In the genomic region with DNA sequence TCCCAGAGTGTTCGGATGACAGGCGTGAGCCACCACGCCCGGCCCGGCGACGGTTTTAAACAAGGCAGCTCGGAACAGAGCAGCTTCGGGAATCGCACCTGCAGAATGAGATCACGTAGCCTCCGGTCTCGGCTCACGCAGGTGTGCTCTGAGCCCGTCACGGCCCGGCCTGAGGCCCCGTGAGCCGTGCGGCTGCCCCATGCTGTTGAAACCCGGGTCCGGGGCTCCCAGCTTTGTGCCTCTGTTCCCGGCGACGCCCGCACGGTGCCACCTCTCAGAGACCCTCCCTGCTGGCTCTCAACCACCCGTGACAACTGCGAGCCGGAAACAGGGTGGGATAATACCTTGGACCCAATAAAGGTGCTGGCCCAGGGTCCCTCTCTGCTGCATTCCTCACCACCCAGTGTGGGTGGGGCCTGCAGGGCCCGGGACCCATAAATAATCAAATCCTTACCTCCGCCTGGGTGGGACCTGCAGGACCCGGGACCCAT, we compare ENCODE assay signal across 21 cellular contexts. TPM values are rescaled to one million over a fixed set of nuclear protein-coding genes. Genes with fewer than 3 reads are reported as not detected.
A peak's percentile ranks its signal among the peaks of the same experiment; 100 is the strongest.
DNase-seq lines count a peak whose midpoint lies in the region; ATAC-seq, FAIRE-seq and TF ChIP-seq lines count a peak whose summit lies in the region.
"Had no signal": no experiment of that assay in that cellular context is flagged by ENCODE, and none has a peak within 500 bp of the region (broad histone marks: within the 10 kb centered on the region; RNA-seq: fewer than 3 reads in every experiment).

No MANE protein-coding gene starts in this region.

- H4K20me1 ChIP-seq in mammary epithelial cell (ENCODE audit: insufficient read depth, low read length) (no peaks in the 10 kb centered on the region), HepG2 (ENCODE audit: insufficient read depth, low read length) (no peaks in the 10 kb centered on the region)

- no peaks in the 10 kb centered on the region for H3K9me3 Mint-ChIP-seq in WTC11
- H3K9me3 Mint-ChIP-seq: activated naive CD8-positive, alpha-beta T cell treated with anti-CD3 and anti-CD28 coated beads for 36 hours; activated T-cell treated with anti-CD3 and anti-CD28 coated beads, Interleukin-2, amount 50 U/mL, for 4 hours; CD4-positive, alpha-beta memory T cell; naive thymus-derived CD8-positive, alpha-beta T cell; stimulated activated effector memory CD8-positive, alpha-beta T cell treated with anti-CD3 and anti-CD28 coated beads, Interleukin-12 subunit alpha, Interleukin-12 subunit beta, amount 100 ng/mL, for 72 hours had no signal

- H3K27ac ChIP-seq in breast epithelium, result no peak overlapping the region
- no peak overlapping the region for H3K27ac ChIP-seq in mammary epithelial cell (ENCODE audit: insufficient read depth, low read depth, low read length)
- no peak overlapping the region for H3K27ac ChIP-seq in HepG2 (ENCODE audit: extremely low read length, insufficient read depth, low read length)
- H3K27ac ChIP-seq in tibial artery, result no peak overlapping the region
- H3K27ac ChIP-seq: psoas muscle had no signal

- no peak overlapping the region for H2AFZ ChIP-seq in mammary epithelial cell (ENCODE audit: low read depth, low read length)
- H2AFZ ChIP-seq in HepG2 (ENCODE audit: low read length), result no peak overlapping the region

- H3K4me3 ChIP-seq in breast epithelium (no peak overlapping the region), mammary epithelial cell (replicated peaks in 1 of 3; ENCODE audit: insufficient read depth in 1 of 3, low read depth in 2 of 3, low read length in 3 of 3) (no peak overlapping the region), HepG2 (replicated peaks in 1 of 3; ENCODE audit: insufficient read depth in 1 of 3, low read depth in 2 of 3, low read length in 3 of 3) (no peak overlapping the region), tibial artery (no peak overlapping the region)
- H3K4me3 ChIP-seq: psoas muscle had no signal

- peak; percentile 3 to 50 for DNase-seq in breast epithelium (ENCODE audit: low spot score in 2 of 2)
- DNase-seq in mammary epithelial cell, result no peak
- peak; percentile 16 for DNase-seq in WTC11 (ENCODE audit: low spot score)
- no peak for DNase-seq in HepG2 (ENCODE audit: low spot score)
- DNase-seq in tibial artery, result peak; percentile 3 to 58
- DNase-seq in NK-92 treated with Interleukin-12 subunit alpha and Interleukin-12 subunit beta, amount 100 ng/mL, for 24 hours (lab: John Stamatoyannopoulos, UW), result no peak
- DNase-seq: activated CD4-positive, alpha-beta T cell treated with anti-CD3 and anti-CD28 coated beads, Interleukin-2, amount 50 U/mL, for 4 hours; activated naive CD8-positive, alpha-beta T cell treated with anti-CD3 and anti-CD28 coated beads for 36 hours; activated T-cell treated with anti-CD3 and anti-CD28 coated beads, Interleukin-2, amount 50 U/mL, for 4 hours; CD4-positive, alpha-beta memory T cell; IMR-90; NCI-H1694 treated with DMSO at 0.1 percent for 48 hours; NCI-H226 had no signal

- CTCF ChIA-PET in mammary epithelial cell (lab: Charles Lee; ENCODE audit: low non-redundant PET), result no interaction called here
- CTCF ChIA-PET in WTC11 (lab: Charles Lee), result no interaction called here
- CTCF ChIA-PET in HepG2 (lab: Yijun Ruan, JAX; ENCODE audit: low intra/inter-chr PET ratio, low total read pairs), result no interaction called here

- H3K4me2 ChIP-seq in mammary epithelial cell (ENCODE audit: insufficient read depth, low read depth, low read length) (no peak overlapping the region), HepG2 (ENCODE audit: low read depth, low read length) (no peak overlapping the region)

- no peak overlapping the region for H3K4me3 Mint-ChIP-seq in WTC11
- H3K4me3 Mint-ChIP-seq: activated naive CD8-positive, alpha-beta T cell treated with anti-CD3 and anti-CD28 coated beads for 36 hours; activated T-cell treated with anti-CD3 and anti-CD28 coated beads, Interleukin-2, amount 50 U/mL, for 4 hours; CD4-positive, alpha-beta memory T cell; naive thymus-derived CD8-positive, alpha-beta T cell; stimulated activated effector memory CD8-positive, alpha-beta T cell treated with anti-CD3 and anti-CD28 coated beads, Interleukin-12 subunit alpha, Interleukin-12 subunit beta, amount 100 ng/mL, for 72 hours had no signal

- dilution Hi-C loops in mammary epithelial cell (cut with HindIII; ENCODE audit: low sequenced_read_pairs), result no loop called here

- TF ChIP-seq CTCF in breast epithelium (IDR thresholded peaks at IDR 0.05) (no peak), mammary epithelial cell (conservative IDR thresholded peaks at IDR 0.05 in 1 of 2, IDR thresholded peaks at IDR 0.05 in 1 of 2; ENCODE audit: extremely low read depth in 1 of 2, insufficient read depth in 1 of 2, low read depth in 1 of 2, low read length in 2 of 2) (no peak), WTC11 (IDR thresholded peaks at IDR 0.05) (no peak), HepG2 (CRISPR knock-in tag; IDR thresholded peaks at IDR 0.05) (no peak), tibial artery (IDR thresholded peaks at IDR 0.05) (no peak)

- no peaks in the 10 kb centered on the region for H3K79me2 ChIP-seq in mammary epithelial cell (ENCODE audit: insufficient read depth, low read length)
- H3K79me2 ChIP-seq in HepG2 (ENCODE audit: insufficient read depth, low read length), result no peaks in the 10 kb centered on the region

- H3K4me1 ChIP-seq in breast epithelium (no peaks in the 10 kb centered on the region), mammary epithelial cell (ENCODE audit: insufficient read depth, low read length) (no peaks in the 10 kb centered on the region), HepG2 (ENCODE audit: insufficient read depth, low read length) (peaks cover 34% of the 10 kb centered on the region), tibial artery (no peaks in the 10 kb centered on the region)
- H3K4me1 ChIP-seq: psoas muscle had no signal

- BruUV-seq in mammary epithelial cell (replicated peaks; lab: Mats Ljungman, UMichigan) (no TSS peak), HepG2 (replicated peaks; lab: Mats Ljungman, UMichigan) (no TSS peak)

- TF ChIP-seq RAD21 in HepG2 (CRISPR knock-in tag; IDR thresholded peaks at IDR 0.05), result no peak

- no peaks in the 10 kb centered on the region for H3K9me3 ChIP-seq in breast epithelium
- H3K9me3 ChIP-seq in mammary epithelial cell (replicated peaks; ENCODE audit: insufficient read depth, low read length), result no peaks in the 10 kb centered on the region
- H3K9me3 ChIP-seq in HepG2 (ENCODE audit: low read length), result no peaks in the 10 kb centered on the region
- H3K9me3 ChIP-seq in tibial artery, result no peaks in the 10 kb centered on the region
- H3K9me3 ChIP-seq: psoas muscle had no signal

- H3K36me3 ChIP-seq in breast epithelium (no peaks in the 10 kb centered on the region), mammary epithelial cell (ENCODE audit: insufficient read depth, low read length) (no peaks in the 10 kb centered on the region), HepG2 (replicated peaks in 1 of 2; ENCODE audit: control insufficient read depth in 1 of 2, insufficient read depth in 2 of 2, low read length in 2 of 2) (no peaks in the 10 kb centered on the region), tibial artery (no peaks in the 10 kb centered on the region)

- H3K27me3 ChIP-seq in breast epithelium (no peaks in the 10 kb centered on the region), mammary epithelial cell (ENCODE audit: insufficient read depth, low read length) (no peaks in the 10 kb centered on the region), HepG2 (ENCODE audit: control insufficient read depth in 1 of 2, insufficient read depth in 2 of 2, low read length in 2 of 2) (no peaks in the 10 kb centered on the region), tibial artery (no peaks in the 10 kb centered on the region)

- TF ChIP-seq EP300 in HepG2 (IDR thresholded peaks at IDR 0.05; ENCODE audit: low read depth in 2 of 2, low read length in 2 of 2) (no peak), HepG2 (CRISPR knock-in tag; IDR thresholded peaks at IDR 0.05; ENCODE audit: borderline replicate concordance) (no peak)

- no peak overlapping the region for H3K27ac Mint-ChIP-seq in WTC11
- H3K27ac Mint-ChIP-seq: activated naive CD8-positive, alpha-beta T cell treated with anti-CD3 and anti-CD28 coated beads for 36 hours; CD4-positive, alpha-beta memory T cell; naive thymus-derived CD8-positive, alpha-beta T cell; stimulated activated effector memory CD8-positive, alpha-beta T cell treated with anti-CD3 and anti-CD28 coated beads, Interleukin-12 subunit alpha, Interleukin-12 subunit beta, amount 100 ng/mL, for 72 hours had no signal

- ATAC-seq in WTC11, result peak; percentile 39
- no peak for ATAC-seq in HepG2
- ATAC-seq in GM18505 (IDR thresholded peaks at IDR 0.05; ENCODE audit: unreplicated experiment), result no peak
- ATAC-seq in HG02884 (IDR thresholded peaks at IDR 0.05; ENCODE audit: unreplicated experiment), result no peak
- ATAC-seq: activated T-cell treated with anti-CD3 and anti-CD28 coated beads, Interleukin-2, amount 50 U/mL, for 4 hours; naive thymus-derived CD8-positive, alpha-beta T cell; psoas muscle; stimulated activated effector memory CD8-positive, alpha-beta T cell treated with anti-CD3 and anti-CD28 coated beads, Interleukin-12 subunit alpha, Interleukin-12 subunit beta, amount 100 ng/mL, for 72 hours had no signal

- 68% methylated on average over 12 of the region's 33 CpGs for WGBS in mammary epithelial cell (ENCODE audit: low coverage, missing lambda C conversion rate)
- WGBS in HepG2 (ENCODE audit: low lambda C conversion rate), result 95% methylated on average over 16 of the region's 33 CpGs

- H3K27me3 Mint-ChIP-seq in WTC11 (ENCODE audit: low read depth), result no peaks in the 10 kb centered on the region
- H3K27me3 Mint-ChIP-seq: activated naive CD8-positive, alpha-beta T cell treated with anti-CD3 and anti-CD28 coated beads for 36 hours; CD4-positive, alpha-beta memory T cell; naive thymus-derived CD8-positive, alpha-beta T cell had no signal

- TF ChIP-seq POLR2A in breast epithelium (IDR thresholded peaks at IDR 0.05) (no peak), HepG2 (IDR thresholded peaks at IDR 0.05; ENCODE audit: insufficient read depth in 1 of 2, low read depth in 2 of 2, low read length in 2 of 2) (no peak), GM18505 (IDR thresholded peaks at IDR 0.05; ENCODE audit: borderline replicate concordance, extremely low read depth, insufficient read depth, insufficient read length) (no peak)

- H3K4me1 Mint-ChIP-seq in WTC11, result no peaks in the 10 kb centered on the region
- H3K4me1 Mint-ChIP-seq: activated naive CD8-positive, alpha-beta T cell treated with anti-CD3 and anti-CD28 coated beads for 36 hours; CD4-positive, alpha-beta memory T cell; stimulated activated effector memory CD8-positive, alpha-beta T cell treated with anti-CD3 and anti-CD28 coated beads, Interleukin-12 subunit alpha, Interleukin-12 subunit beta, amount 100 ng/mL, for 72 hours had no signal

- POLR2A ChIA-PET in WTC11 (lab: Charles Lee), result no interaction called here
- POLR2A ChIA-PET in HepG2 (lab: Yijun Ruan, JAX), result no interaction called here

- in situ Hi-C loops in mammary epithelial cell (cut with MboI; ENCODE audit: low sequenced_read_pairs in 2 of 2), result no loop called here
- in situ Hi-C loops in HepG2 (cut with HindIII; ENCODE audit: extremely low pct_ligation_motif_present, low pct_unique_long_range_greater_than_20kb), result no loop called here

- intact Hi-C loops in breast epithelium (cut with DNase I; ENCODE audit: low total_unique reads), result no loop called here
- intact Hi-C loops in mammary epithelial cell (cut with micrococcal nuclease), result no loop called here
- intact Hi-C loops in HepG2 (cut with micrococcal nuclease; ENCODE audit: unreplicated experiment), result no loop called here
- intact Hi-C loops in tibial artery (cut with DNase I; ENCODE audit: low total_unique reads), result no loop called here

- FAIRE-seq in HepG2 (lab: Jason Lieb, UNC), result no peak
- FAIRE-seq: RCC 7860, TTC549, urothelium cell line had no signal

- H3K9ac ChIP-seq in mammary epithelial cell (ENCODE audit: insufficient read depth, low read length) (no peak overlapping the region), HepG2 (ENCODE audit: insufficient read depth, low read depth, low read length) (no peak overlapping the region)

- no peaks in the 10 kb centered on the region for H3K36me3 Mint-ChIP-seq in WTC11
- H3K36me3 Mint-ChIP-seq: activated naive CD8-positive, alpha-beta T cell treated with anti-CD3 and anti-CD28 coated beads for 36 hours; CD4-positive, alpha-beta memory T cell; naive thymus-derived CD8-positive, alpha-beta T cell had no signal

RNA-seq across cellular contexts. Expression of gene PLCXD1, which starts 13.4 kb away (rescaled TPM):
- total RNA-seq in breast epithelium (10 to 100 TPM; 10.5 to 15.5 (median 12.3) TPM), mammary epithelial cell (1 to 10 TPM; 4.3 to 9.8 TPM), WTC11 (2021) (131 to 155 TPM (median 150 TPM) in 3 replicates), HepG2 (2016; rRNA removed; fragmentation: Illumina TruSeq; extraction: Trizol) (87.7 and 111 TPM in 2 replicates)
- polyA plus RNA-seq in mammary epithelial cell (6.6 TPM), HepG2 (2011; rRNA removed) (153 and 202 TPM in 2 replicates)
- polyA minus RNA-seq in mammary epithelial cell, result 20.4 TPM
- 14.7 and 15.6 TPM in 2 replicates for total RNA-seq in HepG2 (2016; cell fraction: cytosol; rRNA removed; fragmentation: Illumina TruSeq; extraction: Trizol; ENCODE audit: low read depth)
- total RNA-seq in HepG2 (2016; cell fraction: insoluble cytoplasmic fraction; rRNA removed; fragmentation: Illumina TruSeq; extraction: Trizol), result 93.5 and 100 TPM in 2 replicates
- total RNA-seq in HepG2 (2016; cell fraction: membrane; rRNA removed; fragmentation: Illumina TruSeq; extraction: Trizol), result 44.6 and 46.3 TPM in 2 replicates
- 61.7 and 72.3 TPM in 2 replicates for total RNA-seq in HepG2 (2016; cell fraction: nucleus; rRNA removed; fragmentation: Illumina TruSeq; extraction: Trizol)
- 97.5 and 98.8 TPM in 2 replicates for polyA plus RNA-seq in HepG2 (2011; cell fraction: cytosol; rRNA removed)
- 373 and 416 TPM in 2 replicates for polyA plus RNA-seq in HepG2 (2011; cell fraction: nucleus; rRNA removed)
- 118 and 196 TPM in 2 replicates for polyA plus RNA-seq in HepG2 (2012)
- 10.9 TPM in 2 replicates for polyA plus RNA-seq in HepG2 (2016; cell fraction: cytosol; fragmentation: Illumina TruSeq; extraction: Trizol; ENCODE audit: low read depth)
- 71.2 and 91.8 TPM in 2 replicates for polyA plus RNA-seq in HepG2 (2016; cell fraction: insoluble cytoplasmic fraction; fragmentation: Illumina TruSeq; extraction: Trizol; ENCODE audit: low read depth)
- 29.2 and 29.4 TPM in 2 replicates for polyA plus RNA-seq in HepG2 (2016; cell fraction: membrane; fragmentation: Illumina TruSeq; extraction: Trizol; ENCODE audit: low read depth)
- polyA plus RNA-seq in HepG2 (2016; cell fraction: nucleus; fragmentation: Illumina TruSeq; extraction: Trizol; ENCODE audit: insufficient read depth, low read depth), result 178 and 219 TPM in 2 replicates
- polyA minus RNA-seq in HepG2 (2011; rRNA and poly(A)+ RNA removed; ENCODE audit: low replicate concordance), result 70.5 and 467 TPM in 2 replicates
- polyA minus RNA-seq in HepG2 (2011; cell fraction: cytosol; rRNA and poly(A)+ RNA removed), result 116 and 195 TPM in 2 replicates
- polyA minus RNA-seq in HepG2 (2011; cell fraction: nucleus; rRNA and poly(A)+ RNA removed), result 115 and 118 TPM in 2 replicates

RNA-seq across cellular contexts. Expression of gene GTPBP6, which starts 50.8 kb away (rescaled TPM):
- total RNA-seq in breast epithelium (10 to 100 TPM; 25.5 to 45.9 (median 27.2) TPM), mammary epithelial cell (10 to 100 TPM; 28.0 to 46.7 TPM), WTC11 (2021) (63.9 to 68.5 TPM (median 67.9 TPM) in 3 replicates), HepG2 (2016; rRNA removed; fragmentation: Illumina TruSeq; extraction: Trizol) (35.6 and 39.6 TPM in 2 replicates)
- polyA plus RNA-seq in mammary epithelial cell (30.4 TPM), HepG2 (2011; rRNA removed) (20.2 and 22.1 TPM in 2 replicates)
- 16.0 TPM for polyA minus RNA-seq in mammary epithelial cell
- total RNA-seq in HepG2 (2016; cell fraction: cytosol; rRNA removed; fragmentation: Illumina TruSeq; extraction: Trizol; ENCODE audit: low read depth), result 33.9 and 34.6 TPM in 2 replicates
- total RNA-seq in HepG2 (2016; cell fraction: insoluble cytoplasmic fraction; rRNA removed; fragmentation: Illumina TruSeq; extraction: Trizol), result 32.3 and 41.0 TPM in 2 replicates
- total RNA-seq in HepG2 (2016; cell fraction: membrane; rRNA removed; fragmentation: Illumina TruSeq; extraction: Trizol), result 50.6 and 52.4 TPM in 2 replicates
- total RNA-seq in HepG2 (2016; cell fraction: nucleus; rRNA removed; fragmentation: Illumina TruSeq; extraction: Trizol), result 17.0 and 20.4 TPM in 2 replicates
- 18.4 and 31.3 TPM in 2 replicates for polyA plus RNA-seq in HepG2 (2011; cell fraction: cytosol; rRNA removed)
- polyA plus RNA-seq in HepG2 (2011; cell fraction: nucleus; rRNA removed), result 29.4 and 36.8 TPM in 2 replicates
- 16.6 and 18.3 TPM in 2 replicates for polyA plus RNA-seq in HepG2 (2012)
- 46.6 and 50.3 TPM in 2 replicates for polyA plus RNA-seq in HepG2 (2016; cell fraction: cytosol; fragmentation: Illumina TruSeq; extraction: Trizol; ENCODE audit: low read depth)
- 38.1 and 42.7 TPM in 2 replicates for polyA plus RNA-seq in HepG2 (2016; cell fraction: insoluble cytoplasmic fraction; fragmentation: Illumina TruSeq; extraction: Trizol; ENCODE audit: low read depth)
- 50.6 and 54.4 TPM in 2 replicates for polyA plus RNA-seq in HepG2 (2016; cell fraction: membrane; fragmentation: Illumina TruSeq; extraction: Trizol; ENCODE audit: low read depth)
- polyA plus RNA-seq in HepG2 (2016; cell fraction: nucleus; fragmentation: Illumina TruSeq; extraction: Trizol; ENCODE audit: insufficient read depth, low read depth), result 41.5 and 48.9 TPM in 2 replicates
- polyA minus RNA-seq in HepG2 (2011; rRNA and poly(A)+ RNA removed; ENCODE audit: low replicate concordance), result 14.7 and 27.7 TPM in 2 replicates
- polyA minus RNA-seq in HepG2 (2011; cell fraction: cytosol; rRNA and poly(A)+ RNA removed), result 10.6 and 14.2 TPM in 2 replicates
- polyA minus RNA-seq in HepG2 (2011; cell fraction: nucleus; rRNA and poly(A)+ RNA removed), result 4.7 and 7.2 TPM in 2 replicates

Comparison
In these comparisons a context has a peak if more than half of its experiments do, and no peak if none do; other contexts are left out.
1. DNase-seq: peak in breast epithelium (2 of 2), WTC11 (single experiment) and tibial artery (2 of 2); none in mammary epithelial cell (single experiment), HepG2 (single experiment) and NK-92 treated with Interleukin-12 subunit alpha and Interleukin-12 subunit beta, amount 100 ng/mL, for 24 hours (single experiment).